Comparison of ENCODE assay signal across 2 cellular contexts in the genomic region with DNA sequence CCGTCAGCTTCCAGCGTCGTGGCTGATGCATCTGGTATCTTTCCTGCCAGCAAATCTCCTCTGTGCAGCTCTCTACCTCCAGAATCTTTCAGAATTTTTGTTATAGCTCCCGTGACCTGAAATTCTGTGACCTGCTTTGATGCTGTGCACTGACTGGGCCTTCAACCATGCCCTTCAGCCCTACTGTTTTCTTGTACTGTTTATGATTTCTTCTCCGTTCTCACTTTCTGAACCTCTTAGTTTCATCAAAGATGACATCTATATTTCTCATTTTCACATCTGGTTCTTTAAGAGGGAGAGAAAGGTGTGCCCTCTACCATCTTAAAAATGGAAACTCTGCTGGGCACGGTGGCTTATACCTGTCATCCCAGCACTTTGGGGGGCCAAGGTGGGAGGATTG.
TF ChIP-seq lines count a peak whose summit lies in the region.

No MANE protein-coding gene starts in this region.

TF ChIP-seq in GM12878, 131 proteins besides CTCF, POLR2A, EP300 and RAD21 (continued from another document):
- TF ChIP-seq, protein P1, sequence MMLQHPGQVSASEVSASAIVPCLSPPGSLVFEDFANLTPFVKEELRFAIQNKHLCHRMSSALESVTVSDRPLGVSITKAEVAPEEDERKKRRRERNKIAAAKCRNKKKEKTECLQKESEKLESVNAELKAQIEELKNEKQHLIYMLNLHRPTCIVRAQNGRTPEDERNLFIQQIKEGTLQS (IDR thresholded peaks at IDR 0.05; ENCODE audit: borderline replicate concordance, extremely low read depth, low read depth, low read length): no peak
TF ChIP-seq in GM12878: peak in this region for 0.

TF ChIP-seq in HEK293T, 16 proteins besides CTCF, POLR2A, EP300 and RAD21 (continued from another document):
- TF ChIP-seq, protein P2, sequence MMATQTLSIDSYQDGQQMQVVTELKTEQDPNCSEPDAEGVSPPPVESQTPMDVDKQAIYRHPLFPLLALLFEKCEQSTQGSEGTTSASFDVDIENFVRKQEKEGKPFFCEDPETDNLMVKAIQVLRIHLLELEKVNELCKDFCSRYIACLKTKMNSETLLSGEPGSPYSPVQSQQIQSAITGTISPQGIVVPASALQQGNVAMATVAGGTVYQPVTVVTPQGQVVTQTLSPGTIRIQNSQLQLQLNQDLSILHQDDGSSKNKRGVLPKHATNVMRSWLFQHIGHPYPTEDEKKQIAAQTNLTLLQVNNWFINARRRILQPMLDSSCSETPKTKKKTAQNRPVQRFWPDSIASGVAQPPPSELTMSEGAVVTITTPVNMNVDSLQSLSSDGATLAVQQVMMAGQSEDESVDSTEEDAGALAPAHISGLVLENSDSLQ (IDR thresholded peaks at IDR 0.05): no peak
- no peak for TF ChIP-seq ZNF384 (IDR thresholded peaks at IDR 0.05)
- TF ChIP-seq SP1 (IDR thresholded peaks at IDR 0.05): no peak
- TF ChIP-seq BHLHE40 (IDR thresholded peaks at IDR 0.05; ENCODE audit: borderline replicate concordance): no peak
- no peak for TF ChIP-seq FOXM1 (IDR thresholded peaks at IDR 0.05; ENCODE audit: borderline replicate concordance)
- no peak for TF ChIP-seq FOXA1 (IDR thresholded peaks at IDR 0.05)
- no peak for TF ChIP-seq ELF4 (IDR thresholded peaks at IDR 0.05)
- no peak for TF ChIP-seq SUZ12 (IDR thresholded peaks at IDR 0.05)
- TF ChIP-seq HDGF (IDR thresholded peaks at IDR 0.05; ENCODE audit: borderline replicate concordance): no peak
- TF ChIP-seq L3MBTL2 (conservative IDR thresholded peaks at IDR 0.05): no peak
- TF ChIP-seq TARDBP (IDR thresholded peaks at IDR 0.05): no peak
- no peak for TF ChIP-seq ARNT (IDR thresholded peaks at IDR 0.05)
